ENCODE assay signal across 9 cellular contexts in genomic region chr6:3940703-3941102, GRCh38.
"Had no signal": no experiment of that assay in that cellular context is flagged by ENCODE, and none has a peak within 500 bp of the region (broad histone marks: within the 10 kb centered on the region; RNA-seq: fewer than 3 reads in every experiment).

No MANE protein-coding gene starts in this region.

- DNase-seq: activated CD4-positive, alpha-beta T cell treated with anti-CD3 and anti-CD28 coated beads, Interleukin-2, amount 50 U/mL, for 48 hours; activated gamma-delta T cell; body of pancreas; endodermal cell; foreskin keratinocyte; stimulated activated CD4-positive, alpha-beta T cell treated with anti-CD3 and anti-CD28 coated beads, Interleukin-2, amount 100 ng/mL, for 24 hours; stimulated activated naive CD8-positive, alpha-beta T cell treated with anti-CD3 and anti-CD28 coated beads, Interleukin-15, Interleukin-2, amounts not matched to agents 100 U/mL and 50 U/mL, for 24 hours; testis had no signal

- ATAC-seq: foreskin keratinocyte; natural killer cell treated with Interleukin-12 subunit alpha and Interleukin-12 subunit beta and Interleukin-15 and Interleukin-18, amount 100 ng/mL, for 72 hours; stimulated activated naive CD8-positive, alpha-beta T cell treated with anti-CD3 and anti-CD28 coated beads, Interleukin-15, Interleukin-2, amounts not matched to agents 100 U/mL and 50 U/mL, for 24 hours had no signal
